ENCODE assay signal across 9 cellular contexts in the genomic region with DNA sequence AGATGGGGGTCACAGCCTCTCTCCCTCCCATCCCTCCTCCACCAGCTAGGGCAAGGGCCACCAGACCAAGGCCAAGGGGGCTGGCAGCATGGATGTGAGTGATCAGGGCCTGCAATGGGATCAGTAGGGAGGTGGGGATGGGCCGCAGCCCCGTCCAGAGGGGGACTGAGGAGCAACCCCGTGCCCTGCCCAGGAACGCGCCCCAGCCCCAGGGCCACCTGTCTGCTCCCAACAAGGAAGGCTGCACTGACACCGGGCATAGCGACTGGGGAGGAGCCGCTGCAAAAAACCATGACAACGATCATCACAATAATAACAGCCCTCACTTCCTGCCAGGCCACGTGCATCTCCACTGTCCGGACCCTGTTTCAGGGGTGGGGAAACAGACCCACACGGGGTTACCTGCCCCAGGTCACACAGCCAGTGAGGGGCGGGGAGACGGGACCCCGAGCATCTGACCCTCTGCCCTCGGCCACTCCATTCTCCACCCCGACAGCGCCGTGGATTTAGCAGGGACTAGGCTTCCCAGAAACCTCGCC. TPM values are rescaled to one million over a fixed set of nuclear protein-coding genes. Genes with fewer than 3 reads are reported as not detected.
DNase-seq lines count a peak whose midpoint lies in the region; ATAC-seq and TF ChIP-seq lines count a peak whose summit lies in the region.
"Had no signal": no experiment of that assay in that cellular context is flagged by ENCODE, and none has a peak within 500 bp of the region (broad histone marks: within the 10 kb centered on the region; RNA-seq: fewer than 3 reads in every experiment).

No MANE protein-coding gene starts in this region.

- no peaks in the 10 kb centered on the region for H3K27me3 ChIP-seq in right cardiac atrium (ENCODE audit: control insufficient read depth, insufficient read depth)
- H3K27me3 ChIP-seq in aorta (ENCODE audit: control insufficient read depth in 1 of 2, insufficient read depth in 2 of 2, low read length in 1 of 2), result no peaks in the 10 kb centered on the region
- H3K27me3 ChIP-seq in testis, result no peaks in the 10 kb centered on the region
- H3K27me3 ChIP-seq: heart left ventricle had no signal

- DNase-seq in Right ventricle myocardium superior (no peak), cardiac septum (ENCODE audit: low spot score) (no peak), right cardiac atrium (peak; percentile 34 to 70 (median 67)), aorta (no peak), testis (no peak), T-helper 9 cell (no peak)
- no peak for DNase-seq in activated CD8-positive, alpha-beta memory T cell treated with anti-CD3 and anti-CD28 coated beads, Interleukin-2, amount 50 U/mL, for 48 hours
- DNase-seq: heart left ventricle had no signal

- H3K27ac ChIP-seq in right cardiac atrium (ENCODE audit: low read length) (no peak overlapping the region), aorta (ENCODE audit: low read depth in 1 of 2, low read length in 2 of 2) (no peak overlapping the region), testis (no peak overlapping the region)
- H3K27ac ChIP-seq: heart left ventricle had no signal

- intact Hi-C loops in Right ventricle myocardium superior (cut with DNase I) (no loop called here), cardiac septum (cut with DNase I) (no loop called here), right cardiac atrium (cut with DNase I) (no loop called here), aorta (cut with DNase I) (no loop called here), testis (cut with DNase I; ENCODE audit: low total_unique reads) (no loop called here)

- ATAC-seq in Right ventricle myocardium superior (ENCODE audit: poor library complexity) (peak; percentile 21), right cardiac atrium (peak; percentile 6 to 60), aorta (ENCODE audit: low FRiP score) (peak; percentile 40)

- 36% methylated on average over 20 of the region's 20 CpGs for WGBS in right cardiac atrium
- WGBS in aorta, 2 donors, result 68 to 80% methylated on average over 20 of the region's 20 CpGs
- 43 to 45% methylated on average over 15 to 20 of the region's 20 CpGs for WGBS in testis, 2 donors

- no peak for TF ChIP-seq POLR2A in testis (IDR thresholded peaks at IDR 0.05)

- H3K4me3 ChIP-seq in right cardiac atrium (ENCODE audit: low read length), result no peak overlapping the region
- no peak overlapping the region for H3K4me3 ChIP-seq in aorta (ENCODE audit: low read length in 2 of 2)
- no peak overlapping the region for H3K4me3 ChIP-seq in testis

- H3K9me3 ChIP-seq in right cardiac atrium (ENCODE audit: control insufficient read depth, low read length) (no peaks in the 10 kb centered on the region), aorta (ENCODE audit: control insufficient read depth, low read length) (no peaks in the 10 kb centered on the region), testis (no peaks in the 10 kb centered on the region)
- H3K9me3 ChIP-seq: heart left ventricle had no signal

- H3K4me1 ChIP-seq in right cardiac atrium (ENCODE audit: control insufficient read depth, insufficient read depth, low read length), result peaks cover 31% of the 10 kb centered on the region
- H3K4me1 ChIP-seq in aorta (ENCODE audit: control insufficient read depth in 1 of 2, insufficient read depth in 2 of 2, low read length in 2 of 2), result no peaks in the 10 kb centered on the region
- peaks cover 72% of the 10 kb centered on the region for H3K4me1 ChIP-seq in testis

- H3K36me3 ChIP-seq in aorta (ENCODE audit: control insufficient read depth in 1 of 2, insufficient read depth in 2 of 2, low read length in 1 of 2) (no peaks in the 10 kb centered on the region), testis (ENCODE audit: low read depth, missing control alignments) (no peaks in the 10 kb centered on the region)

- no peak for TF ChIP-seq CTCF in testis (IDR thresholded peaks at IDR 0.05)

TF ChIP-seq in PFSK-1, 5 proteins besides CTCF, POLR2A, EP300 and RAD21:
- TF ChIP-seq SIN3A (IDR thresholded peaks at IDR 0.05; ENCODE audit: borderline replicate concordance, insufficient read depth, low read length), result peak; percentile 93
- no peak for TF ChIP-seq POLR2AphosphoS5 (IDR thresholded peaks at IDR 0.05; ENCODE audit: low read depth, low read length)
TF ChIP-seq in PFSK-1: peak in this region for 1.

RNA-seq across cellular contexts. Expression of a gene that starts 24.3 kb away (rescaled TPM):
- total RNA-seq in Right ventricle myocardium superior (133 TPM), cardiac septum (159 TPM), right cardiac atrium (100 to 1,000 TPM; 137 to 166 (median 146) TPM), aorta (100 to 1,000 TPM; 201 to 248 TPM), testis (100 to 1,000 TPM; 212 TPM)
- polyA plus RNA-seq in PFSK-1 (2012; ENCODE audit: insufficient read length, low read depth), result 220 TPM
- polyA plus RNA-seq in right cardiac atrium (66.4 TPM), aorta (10 to 100 TPM; 39.1 to 48.2 TPM), testis (ENCODE audit: insufficient read depth, low read depth, low replicate concordance) (62.6 TPM)

Comparison
In these comparisons a context has a peak if more than half of its experiments do, and no peak if none do; other contexts are left out.
1. DNase-seq: peak in right cardiac atrium (3 of 3); none in Right ventricle myocardium superior (single experiment), cardiac septum (single experiment), aorta (0 of 2), testis (single experiment), activated CD8-positive, alpha-beta memory T cell treated with anti-CD3 and anti-CD28 coated beads, Interleukin-2, amount 50 U/mL, for 48 hours (single experiment) and T-helper 9 cell (single experiment).
2. Peak in every context shown above with its lines, with median percentiles within 50 percentile points of each other: ATAC-seq.